Comparison of ENCODE assay signal across 31 cellular contexts in genomic region chr2:165466386-165466785, GRCh38. TPM values are rescaled to one million over a fixed set of nuclear protein-coding genes. Genes with fewer than 3 reads are reported as not detected.
"Had no signal": no experiment of that assay in that cellular context is flagged by ENCODE, and none has a peak within 500 bp of the region (broad histone marks: within the 10 kb centered on the region; RNA-seq: fewer than 3 reads in every experiment).

No MANE protein-coding gene starts in this region.

- H3K27me3 ChIP-seq: ascending aorta had no signal

- DNase-seq: activated CD4-positive, alpha-beta memory T cell treated with anti-CD3 and anti-CD28 coated beads, Interleukin-2, amount 10 ng/mL, durations not matched to agents 7 days and 5 days; activated CD4-positive, alpha-beta T cell treated with anti-CD3 and anti-CD28 coated beads for 1 hour; activated CD4-positive, alpha-beta T cell treated with anti-CD3 and anti-CD28 coated beads for 48 hours; activated CD4-positive, CD25-positive, alpha-beta regulatory T cell; activated CD8-positive, alpha-beta memory T cell treated with anti-CD3 and anti-CD28 coated beads for 24 hours; activated CD8-positive, alpha-beta memory T cell treated with anti-CD3 and anti-CD28 coated beads, Interleukin-2, amount 10 ng/mL, durations not matched to agents 7 days and 5 days; activated CD8-positive, alpha-beta memory T cell treated with anti-CD3 and anti-CD28 coated beads, Interleukin-2, amount 50 U/mL, for 48 hours; activated effector memory CD4-positive, alpha-beta T cell treated with Interleukin-2 at 50 U/mL for 16 hours; activated naive CD4-positive, alpha-beta T cell treated with anti-CD3 and anti-CD28 coated beads, Interleukin-2, amount 10 ng/mL, durations not matched to agents 7 days and 5 days; activated T-cell treated with anti-CD3 and anti-CD28 coated beads, Interleukin-2, amount 50 U/mL, for 48 hours; amygdala; caudate nucleus; cerebellar nuclear complex; NCI-H1105; NCI-H1417 treated with DMSO at 0.1 percent for 48 hours; NCI-H187 treated with DMSO at 0.1 percent for 48 hours; NCI-H2081; NCI-H2171 treated with DMSO at 0.1 percent for 48 hours; NCI-H510A; NCI-H526; NCI-H748 treated with DMSO at 0.1 percent for 48 hours; NK-92 treated with Interleukin-12 subunit alpha and Interleukin-12 subunit beta, amount 100 ng/mL, for 24 hours; PC-9; SIG-M5; T-cell; T1000; WERI-Rb-1 had no signal

- H3K9me3 ChIP-seq: ascending aorta had no signal

- H3K4me1 ChIP-seq: ascending aorta had no signal

- H3K4me2 ChIP-seq: KMS-11, PC-9 had no signal

- H3K27ac ChIP-seq: ascending aorta, KMS-11, PC-9, RWPE1, WERI-Rb-1 had no signal

- H3K36me3 ChIP-seq: ascending aorta, WERI-Rb-1 had no signal

- H3K9ac ChIP-seq: KMS-11 had no signal

- H3K4me3 ChIP-seq: ascending aorta, PC-9 had no signal

- H2AFZ ChIP-seq: PC-9 had no signal

RNA-seq across cellular contexts. Expression of gene CSRNP3, which starts 3.1 kb away (rescaled TPM):
- total RNA-seq: activated CD4-positive, alpha-beta memory T cell treated with anti-CD3 and anti-CD28 coated beads, Interleukin-2, amount 10 ng/mL, durations not matched to agents 7 days and 5 days; activated CD8-positive, alpha-beta memory T cell treated with anti-CD3 and anti-CD28 coated beads, Interleukin-2, amount 10 ng/mL, durations not matched to agents 7 days and 5 days; T-helper 2 cell treated with Interferon-gamma antibody and Interleukin-4, amounts not matched to agents 100 ng/mL and 5 ng/mL, for 36 hours had no signal
